In genomic region chrX:94162971-94163370, GRCh38 we compare ENCODE assay signal across 8 cellular contexts.
"Had no signal": no experiment of that assay in that cellular context is flagged by ENCODE, and none has a peak within 500 bp of the region (broad histone marks: within the 10 kb centered on the region; RNA-seq: fewer than 3 reads in every experiment).

No MANE protein-coding gene starts in this region.

- H3K36me3 Mint-ChIP-seq: IgD-negative memory B cell had no signal

- H3K4me3 Mint-ChIP-seq: IgD-negative memory B cell had no signal

- H3K27me3 Mint-ChIP-seq: IgD-negative memory B cell had no signal

- FAIRE-seq: HepG2, HTR-8/SVneo, K562 had no signal

- H3K27ac Mint-ChIP-seq: IgD-negative memory B cell had no signal

- H3K4me1 Mint-ChIP-seq: IgD-negative memory B cell had no signal

- ATAC-seq: HepG2, K562 had no signal

- H3K4me3 ChIP-seq: K562 had no signal

- H3K27ac ChIP-seq: HL-60 had no signal

- DNase-seq: IMR-90, KBM-7, KG1 had no signal
